In genomic region chr9:127263244-127263643, GRCh38 we compare ENCODE assay signal across 13 cellular contexts. TPM values are rescaled to one million over a fixed set of nuclear protein-coding genes. Genes with fewer than 3 reads are reported as not detected.
A peak's percentile ranks its signal among the peaks of the same experiment; 100 is the strongest.
DNase-seq lines count a peak whose midpoint lies in the region; ATAC-seq and TF ChIP-seq lines count a peak whose summit lies in the region.
"Had no signal": no experiment of that assay in that cellular context is flagged by ENCODE, and none has a peak within 500 bp of the region (broad histone marks: within the 10 kb centered on the region; RNA-seq: fewer than 3 reads in every experiment).

No MANE protein-coding gene starts in this region.

- TF ChIP-seq POLR2A in thyroid gland (IDR thresholded peaks at IDR 0.05): no peak

- 94 to 95% methylated on average over 9 of the region's 9 CpGs for WGBS in thyroid gland, 2 donors

- no peak for ATAC-seq in HG03571 (IDR thresholded peaks at IDR 0.05; ENCODE audit: unreplicated experiment)

- H3K4me1 ChIP-seq in cardiac muscle cell (ENCODE audit: low read depth): peaks cover 26% of the 10 kb centered on the region
- H3K4me1 ChIP-seq in thyroid gland: peaks cover 15 to 24% of the 10 kb centered on the region in 2 donors
- H3K4me1 ChIP-seq in OCI-LY7 (ENCODE audit: insufficient read depth, low read length, poor library complexity, severe bottlenecking): peaks cover 6% of the 10 kb centered on the region
- H3K4me1 ChIP-seq: HAP-1 had no signal

- H3K27ac ChIP-seq in cardiac muscle cell (peak overlapping the region; percentile 38), thyroid gland (peak overlapping the region in 2 of 3 donors; percentile 5 to 7), OCI-LY7 (ENCODE audit: low read depth, low read length, poor library complexity, severe bottlenecking) (no peak overlapping the region)
- H3K27ac ChIP-seq: 22Rv1 had no signal

- H3K4me2 ChIP-seq in OCI-LY7 (ENCODE audit: low read length): no peak overlapping the region

- CTCF ChIA-PET in OCI-LY7 (lab: Charles Lee; ENCODE audit: unreplicated experiment): no interaction called here

- no peaks in the 10 kb centered on the region for H3K9me2 ChIP-seq in OCI-LY7 (ENCODE audit: insufficient read depth, low read length)

- H3K36me3 ChIP-seq in cardiac muscle cell (no peaks in the 10 kb centered on the region), thyroid gland (no peaks in the 10 kb centered on the region), OCI-LY7 (ENCODE audit: insufficient read depth, low read length) (no peaks in the 10 kb centered on the region)
- H3K36me3 ChIP-seq: HAP-1 had no signal

- intact Hi-C loops in cardiac septum (cut with DNase I) (no loop called here), thyroid gland (cut with DNase I) (no loop called here), OCI-LY7 (cut with micrococcal nuclease; ENCODE audit: unreplicated experiment) (no loop called here)

- no peaks in the 10 kb centered on the region for H4K20me1 ChIP-seq in OCI-LY7 (ENCODE audit: insufficient read depth, low read length)

- H3K27me3 ChIP-seq in cardiac muscle cell (no peaks in the 10 kb centered on the region), thyroid gland (no peaks in the 10 kb centered on the region)

- H3K9me3 ChIP-seq in cardiac muscle cell (ENCODE audit: low read depth): no peaks in the 10 kb centered on the region
- H3K9me3 ChIP-seq in thyroid gland: no peaks in the 10 kb centered on the region
- H3K9me3 ChIP-seq in OCI-LY7 (ENCODE audit: low read length): no peaks in the 10 kb centered on the region
- H3K9me3 ChIP-seq: HAP-1 had no signal

- POLR2A ChIA-PET in OCI-LY7 (lab: Charles Lee): no interaction called here

- TF ChIP-seq CTCF in cardiac muscle cell (IDR thresholded peaks at IDR 0.05; ENCODE audit: low read depth, low read length): no peak
- no peak for TF ChIP-seq CTCF in thyroid gland (IDR thresholded peaks at IDR 0.05)
- TF ChIP-seq CTCF in OCI-LY7 (conservative IDR thresholded peaks at IDR 0.05; ENCODE audit: low read length): no peak

- no TSS peak for BruUV-seq in OCI-LY7 (replicated peaks; lab: Mats Ljungman, UMichigan)

- no peaks in the 10 kb centered on the region for H3K79me2 ChIP-seq in OCI-LY7 (ENCODE audit: insufficient read depth, low read depth, low read length)

- H3K4me3 ChIP-seq in cardiac muscle cell: no peak overlapping the region
- H3K4me3 ChIP-seq in thyroid gland (replicated peaks in 1 of 3): no peak overlapping the region
- no peak overlapping the region for H3K4me3 ChIP-seq in OCI-LY7 (ENCODE audit: low read depth, low read length, poor library complexity, severe bottlenecking)
- H3K4me3 ChIP-seq: HAP-1 had no signal

- DNase-seq in cardiac muscle cell (ENCODE audit: low read depth in 1 of 2, low spot score in 1 of 2) (no peak), cardiac septum (ENCODE audit: low spot score) (no peak), cerebellum (ENCODE audit: low spot score) (peak; percentile 58), midbrain (lab: John Stamatoyannopoulos, UW) (peak; percentile 57), thyroid gland (no peak), OCI-LY7 (ENCODE audit: low spot score) (no peak)
- DNase-seq in stimulated activated CD4-positive, alpha-beta T cell treated with anti-CD3 and anti-CD28 coated beads, Interleukin-4, amount 100 ng/mL, for 24 hours: no peak
- DNase-seq: MM.1S, NCI-H2081 treated with DMSO at 0.1 percent for 48 hours, NCI-H446 treated with DMSO at 0.1 percent for 48 hours had no signal

- H2AFZ ChIP-seq in OCI-LY7 (ENCODE audit: low read length): no peak overlapping the region

RNA-seq across cellular contexts. Expression of gene GARNL3, which starts 1.3 kb away (rescaled TPM):
- total RNA-seq in cardiac muscle cell: 27.4 and 34.2 TPM in 2 replicates
- 24.8 and 35.6 TPM in 2 replicates for polyA plus RNA-seq in cardiac muscle cell
- total RNA-seq in cardiac septum: 28.7 TPM
- 87.7 TPM for total RNA-seq in cerebellum
- 10 to 100 TPM; 14.6 to 49.1 (median 20.1) TPM for total RNA-seq in thyroid gland
- total RNA-seq in OCI-LY7 (2014; rRNA removed; shearing (Covaris generic)): 17.2 and 21.1 TPM in 2 replicates
- 16.1 and 23.2 TPM in 2 replicates for total RNA-seq in OCI-LY7 (2022)

Comparison
In these comparisons a context has a peak if more than half of its experiments do, and no peak if none do; other contexts are left out.
1. DNase-seq: peak in cerebellum (single experiment) and midbrain (single experiment); none in cardiac muscle cell (0 of 2), cardiac septum (single experiment), thyroid gland (0 of 2), stimulated activated CD4-positive, alpha-beta T cell treated with anti-CD3 and anti-CD28 coated beads, Interleukin-4, amount 100 ng/mL, for 24 hours (single experiment) and OCI-LY7 (single experiment).